In the genomic region with DNA sequence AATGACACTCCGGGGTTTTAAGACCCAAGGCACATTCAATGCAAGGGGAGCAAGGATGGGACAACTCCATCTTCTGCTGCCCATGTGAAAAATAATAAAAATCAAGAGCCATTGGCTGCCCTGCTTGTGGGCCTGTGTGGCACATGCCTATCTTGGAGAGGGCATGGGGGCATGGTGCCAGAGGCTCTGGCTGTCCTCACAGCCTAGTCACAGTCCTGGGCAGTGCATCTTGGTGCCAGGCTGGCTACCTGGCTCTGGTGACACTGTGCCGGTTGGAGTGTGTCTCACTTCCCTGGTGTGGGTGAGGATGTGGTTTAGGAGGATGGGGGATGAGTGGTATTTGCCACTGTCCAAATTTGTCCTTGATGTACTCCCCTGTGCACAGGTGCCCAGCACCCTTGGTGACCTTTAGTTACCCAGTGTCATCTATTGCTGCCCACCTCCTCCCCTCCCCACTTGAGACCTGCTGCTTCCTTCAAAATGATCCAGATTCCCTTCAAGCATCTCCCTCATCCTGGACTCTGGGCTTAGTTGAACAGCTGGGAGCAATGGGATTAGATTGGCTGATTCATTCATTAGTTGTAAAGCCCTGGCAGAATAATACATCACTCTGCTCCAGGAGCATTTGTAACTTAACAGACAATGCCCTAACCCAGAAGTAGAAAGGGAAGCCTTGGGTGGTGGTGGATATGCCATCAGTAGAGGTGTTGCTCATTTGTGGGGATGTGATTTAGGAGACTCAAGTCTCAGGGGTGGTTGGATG, we compare ENCODE assay signal across 18 cellular contexts. TPM values are rescaled to one million over a fixed set of nuclear protein-coding genes. Genes with fewer than 3 reads are reported as not detected.
"Had no signal": no experiment of that assay in that cellular context is flagged by ENCODE, and none has a peak within 500 bp of the region (broad histone marks: within the 10 kb centered on the region; RNA-seq: fewer than 3 reads in every experiment).

No MANE protein-coding gene starts in this region.

- DNase-seq: activated CD4-positive, alpha-beta T cell treated with anti-CD3 and anti-CD28 coated beads, Interleukin-2, amount 50 U/mL, for 4 hours; activated effector memory CD4-positive, alpha-beta T cell treated with anti-CD3 and anti-CD28 coated beads, Interleukin-2, amount 50 U/mL, for 16 hours; activated T-cell treated with anti-CD3 and anti-CD28 coated beads, Interleukin-2, amount 50 U/mL, for 72 hours; adrenal gland; dermis blood vessel endothelial cell; effector memory CD4-positive, alpha-beta T cell; mesendoderm; occipital lobe; small intestine; stimulated activated CD4-positive, alpha-beta T cell treated with anti-CD3 and anti-CD28 coated beads, Interleukin-15, amount 100 ng/mL, for 24 hours; stimulated activated CD4-positive, alpha-beta T cell treated with anti-CD3 and anti-CD28 coated beads, Interleukin-2, amount 100 ng/mL, for 48 hours had no signal

- ATAC-seq: activated T-cell treated with anti-CD3 and anti-CD28 coated beads, Interleukin-2, amount 50 U/mL, for 72 hours; gastroesophageal sphincter had no signal

- H3K4me3 ChIP-seq: adrenal gland, esophagus muscularis mucosa, gastroesophageal sphincter, heart right ventricle, tibial nerve, vagina had no signal

- H3K27ac ChIP-seq: adrenal gland, esophagus muscularis mucosa, gastroesophageal sphincter, heart right ventricle, tibial nerve, vagina had no signal

- H3K27me3 ChIP-seq: adrenal gland, esophagus muscularis mucosa, gastroesophageal sphincter, tibial nerve, vagina had no signal

- H3K9me3 ChIP-seq: adrenal gland, esophagus muscularis mucosa, gastroesophageal sphincter, heart right ventricle, tibial nerve, vagina had no signal

RNA-seq across cellular contexts. Expression of a gene that starts 22.8 kb away (rescaled TPM):
- total RNA-seq: dermis blood vessel endothelial cell, endothelial cell of umbilical vein, liver, vagina had no signal
- polyA plus RNA-seq: endothelial cell of umbilical vein had no signal
